8 cellular contexts compared by ENCODE assay signal in genomic region chr7:22001345-22002004, GRCh38. TPM values are rescaled to one million over a fixed set of nuclear protein-coding genes. Genes with fewer than 3 reads are reported as not detected.
DNase-seq lines count a peak whose midpoint lies in the region; ATAC-seq, FAIRE-seq and TF ChIP-seq lines count a peak whose summit lies in the region.

No MANE protein-coding gene starts in this region.

- 10 to 12% methylated on average over 8 of the region's 8 CpGs for WGBS in pancreas, 2 donors

- H3K4me3 ChIP-seq in pancreas = no peak overlapping the region

- TF ChIP-seq CTCF in VCaP (conservative IDR thresholded peaks at IDR 0.05) = peak; percentile 81
- peak; percentile 97 for TF ChIP-seq CTCF in foreskin keratinocyte (conservative IDR thresholded peaks at IDR 0.05)
- TF ChIP-seq CTCF in pancreas (IDR thresholded peaks at IDR 0.05) = peak; percentile 63 to 83 (median 70)

- no peaks in the 10 kb centered on the region for H3K27me3 ChIP-seq in foreskin keratinocyte
- H3K27me3 ChIP-seq in pancreas = no peaks in the 10 kb centered on the region

- H3K4me1 ChIP-seq in foreskin keratinocyte (peaks cover 11% of the 10 kb centered on the region), pancreas (no peaks in the 10 kb centered on the region)

- peak; percentile 95 for FAIRE-seq in pancreas (lab: Jason Lieb, UNC)

- intact Hi-C loops in pancreas (cut with DNase I) = no loop called here

- no peaks in the 10 kb centered on the region for H3K9me3 ChIP-seq in pancreas

- peak; percentile 79 for ATAC-seq in foreskin keratinocyte
- ATAC-seq in pancreas = peak in 3 of 4 donors; percentile 71 to 89 (median 86)
- no peak for ATAC-seq in GM19328 (IDR thresholded peaks at IDR 0.05; ENCODE audit: unreplicated experiment)

- H3K36me3 ChIP-seq in pancreas = no peaks in the 10 kb centered on the region

- peak; percentile 23 for DNase-seq in activated T-cell treated with anti-CD3 and anti-CD28 coated beads for 24 hours (ENCODE audit: low read depth)
- DNase-seq in activated T-cell treated with anti-CD3 and anti-CD28 coated beads, Interleukin-2, amount 50 U/mL, for 1 hour = no peak
- DNase-seq in HCEC 1CT = peak; percentile 87
- DNase-seq in NCI-H2107 (lab: John Stamatoyannopoulos, UW) = peak; percentile 39
- peak; percentile 79 to 90 for DNase-seq in foreskin keratinocyte
- DNase-seq in pancreas = no peak

- H3K27ac ChIP-seq in VCaP (no peak overlapping the region), foreskin keratinocyte (peak overlapping the region; percentile 57), pancreas (no peak overlapping the region)

RNA-seq across cellular contexts. Expression of gene CDCA7L, which starts 55.8 kb away (rescaled TPM):
- total RNA-seq in foreskin keratinocyte (59.7 and 60.7 TPM in 2 replicates), pancreas (10 to 100 TPM; 18.1 to 27.2 (median 22.3) TPM)
- polyA plus RNA-seq in foreskin keratinocyte (30.5 and 34.1 TPM in 2 replicates), pancreas (1 to 10 TPM; 6.7 to 6.8 TPM)

Comparison
In these comparisons a context has a peak if more than half of its experiments do, and no peak if none do; other contexts are left out.
1. DNase-seq: peak in activated T-cell treated with anti-CD3 and anti-CD28 coated beads for 24 hours (single experiment), HCEC 1CT (single experiment), NCI-H2107 (single experiment) and foreskin keratinocyte (2 of 2); none in activated T-cell treated with anti-CD3 and anti-CD28 coated beads, Interleukin-2, amount 50 U/mL, for 1 hour (single experiment) and pancreas (0 of 6).
2. Peak in every context shown above with its lines, with median percentiles within 50 percentile points of each other: CTCF ChIP-seq.